In genomic region chr3:138960417-138960852, GRCh38 we compare ENCODE assay signal across 21 cellular contexts. TPM values are rescaled to one million over a fixed set of nuclear protein-coding genes. Genes with fewer than 3 reads are reported as not detected.
DNase-seq lines count a peak whose midpoint lies in the region; ATAC-seq lines count a peak whose summit lies in the region.
"Had no signal": no experiment of that assay in that cellular context is flagged by ENCODE, and none has a peak within 500 bp of the region (broad histone marks: within the 10 kb centered on the region; RNA-seq: fewer than 3 reads in every experiment).

No MANE protein-coding gene starts in this region.

- peak overlapping the region; percentile 45 for H3K23ac ChIP-seq in neuronal stem cell (ENCODE audit: low read depth, low read length, poor library complexity)

- no peaks in the 10 kb centered on the region for H3K36me3 Mint-ChIP-seq in central memory CD8-positive, alpha-beta T cell (ENCODE audit: insufficient read depth)
- H3K36me3 Mint-ChIP-seq: activated naive CD4-positive, alpha-beta T cell treated with anti-CD3 and anti-CD28 coated beads, Interleukin-2, amount 10 ng/mL, durations not matched to agents 7 days and 5 days had no signal

- H3K79me2 ChIP-seq in GM23248 (ENCODE audit: insufficient read depth) = no peaks in the 10 kb centered on the region

- no peak overlapping the region for H2BK5ac ChIP-seq in neuronal stem cell (ENCODE audit: low read length)

- H3K36me3 ChIP-seq in BLaER1 = no peaks in the 10 kb centered on the region
- no peaks in the 10 kb centered on the region for H3K36me3 ChIP-seq in GM23248 (ENCODE audit: low read depth)
- H3K36me3 ChIP-seq in neuronal stem cell (replicated peaks in 1 of 2; ENCODE audit: control insufficient read depth in 2 of 2, insufficient read depth in 2 of 2, low read length in 2 of 2) = no peaks in the 10 kb centered on the region

- WGBS in GM23248 (ENCODE audit: low coverage in 1 of 2, low lambda C conversion rate in 2 of 2, missing lambda C conversion rate in 2 of 2), 2 experiments = 6% methylated on average over 30 to 33 of the region's 36 CpGs
- WGBS in neuronal stem cell (ENCODE audit: extremely low coverage in 2 of 2, insufficient read length in 2 of 2, insufficient replicate concordance in 1 of 2), 2 donors = no CpG with 5 or more reads among the region's 36 CpGs

- H2AFZ ChIP-seq in GM23248 (peak overlapping the region; percentile 61), neuronal stem cell (ENCODE audit: low read length) (no peak overlapping the region)

- no peak overlapping the region for H4K91ac ChIP-seq in neuronal stem cell (ENCODE audit: low read depth, low read length, poor library complexity)

- no peak overlapping the region for H3K14ac ChIP-seq in neuronal stem cell (ENCODE audit: low read length)

- H2BK15ac ChIP-seq in neuronal stem cell (ENCODE audit: low read length) = peak overlapping the region; percentile 44

- peaks cover 14% of the 10 kb centered on the region for H3K4me1 ChIP-seq in BLaER1
- H3K4me1 ChIP-seq in GM23248 (ENCODE audit: insufficient read depth) = no peaks in the 10 kb centered on the region
- no peaks in the 10 kb centered on the region for H3K4me1 ChIP-seq in neuronal stem cell (ENCODE audit: control insufficient read depth in 2 of 2, insufficient read depth in 1 of 2, low read depth in 1 of 2, low read length in 2 of 2)

- peak overlapping the region; percentile 57 for H3K4me3 ChIP-seq in BLaER1
- peak overlapping the region; percentile 23 for H3K4me3 ChIP-seq in GM23248
- H3K4me3 ChIP-seq in neuronal stem cell (ENCODE audit: low read length in 2 of 2) = no peak overlapping the region
- H3K4me3 ChIP-seq: GM12878 had no signal

- H3F3A ChIP-seq in GM23248 (ENCODE audit: insufficient read depth) = no peaks in the 10 kb centered on the region

- no peak for ATAC-seq in central memory CD8-positive, alpha-beta T cell (replicated peaks; ENCODE audit: extremely low read depth, poor library complexity, severe bottlenecking)
- ATAC-seq in GM21529 (IDR thresholded peaks at IDR 0.05; ENCODE audit: unreplicated experiment) = no peak
- ATAC-seq: GM12878, Right ventricle myocardium inferior had no signal

- no peak overlapping the region for H3K4ac ChIP-seq in neuronal stem cell (ENCODE audit: low read length)

- no peak overlapping the region for H4K8ac ChIP-seq in neuronal stem cell (ENCODE audit: low read depth, low read length)

- H3K27ac ChIP-seq in BLaER1 (no peak overlapping the region), GM23248 (no peak overlapping the region), neuronal stem cell (replicated peaks; ENCODE audit: low read length) (no peak overlapping the region)
- H3K27ac ChIP-seq: C4-2B had no signal

- no peak for DNase-seq in GM23248
- DNase-seq in central memory CD8-positive, alpha-beta T cell (ENCODE audit: low spot score in 2 of 2) = no peak
- DNase-seq in neuronal stem cell (ENCODE audit: low spot score) = no peak
- no peak for DNase-seq in AML-193 (lab: John Stamatoyannopoulos, UW)
- DNase-seq in DMS53 treated with DMSO at 0.1 percent for 48 hours (lab: John Stamatoyannopoulos, UW; ENCODE audit: unreplicated experiment) = no peak
- no peak for DNase-seq in activated naive CD4-positive, alpha-beta T cell treated with anti-CD3 and anti-CD28 coated beads, Interleukin-2, amount 50 U/mL, for 16 hours
- DNase-seq: activated naive CD4-positive, alpha-beta T cell treated with anti-CD3 and anti-CD28 coated beads, Interleukin-2, amount 10 ng/mL, durations not matched to agents 7 days and 5 days; caudate nucleus; HCEC 1CT; NK-92 treated with Interleukin-12 subunit alpha and Interleukin-12 subunit beta, amount 100 ng/mL, for 24 hours; occipital lobe; T1000 had no signal

- peaks cover 25% of the 10 kb centered on the region for H3K9me3 ChIP-seq in BLaER1
- no peaks in the 10 kb centered on the region for H3K9me3 ChIP-seq in GM23248 (ENCODE audit: low read depth)
- H3K9me3 ChIP-seq in neuronal stem cell (replicated peaks in 1 of 2; ENCODE audit: control insufficient read depth in 2 of 2, insufficient read depth in 1 of 2, low read depth in 1 of 2, low read length in 2 of 2) = peaks cover 3% of the 10 kb centered on the region in 2 donors

- no peak overlapping the region for H2AK5ac ChIP-seq in neuronal stem cell (ENCODE audit: low read depth, low read length)

- no peak overlapping the region for H3K18ac ChIP-seq in neuronal stem cell (ENCODE audit: low read length)

- H3K27ac Mint-ChIP-seq in central memory CD8-positive, alpha-beta T cell (ENCODE audit: low read depth) = no peak overlapping the region
- H3K27ac Mint-ChIP-seq: activated CD4-positive, alpha-beta memory T cell treated with anti-CD3 and anti-CD28 coated beads for 36 hours; activated naive CD4-positive, alpha-beta T cell treated with anti-CD3 and anti-CD28 coated beads, Interleukin-2, amount 10 ng/mL, durations not matched to agents 7 days and 5 days had no signal

- H3K27me3 ChIP-seq in BLaER1 (peaks cover 3% of the 10 kb centered on the region; the same call in 1 of the 2 replicates), GM23248 (replicated peaks; ENCODE audit: insufficient read depth) (0 out of 2 replicates have a peak, but pooled peaks cover 8% of the 10 kb centered on the region), neuronal stem cell (ENCODE audit: control insufficient read depth in 3 of 3, insufficient read depth in 3 of 3, low read depth in 1 of 3, low read length in 3 of 3) (peaks cover 0 to 18% (median 0%) of the 10 kb centered on the region in 3 experiments)

- no peak overlapping the region for H2BK120ac ChIP-seq in neuronal stem cell (ENCODE audit: low read depth, low read length)

- H3K9me2 ChIP-seq in GM23248 (ENCODE audit: insufficient read depth) = no peaks in the 10 kb centered on the region

- no peak overlapping the region for H3K9ac ChIP-seq in BLaER1
- H3K9ac ChIP-seq in GM23248 = no peak overlapping the region
- peak overlapping the region; percentile 3 for H3K9ac ChIP-seq in neuronal stem cell (ENCODE audit: low read depth, low read length, poor library complexity)

- H3K4me2 ChIP-seq in BLaER1 (peak overlapping the region; percentile 88), GM23248 (ENCODE audit: unreplicated experiment) (peak overlapping the region; percentile 27), neuronal stem cell (ENCODE audit: insufficient read depth, low read length, poor library complexity, severe bottlenecking) (no peak overlapping the region)

- no peaks in the 10 kb centered on the region for H3K79me1 ChIP-seq in neuronal stem cell (ENCODE audit: low read depth, low read length)

- H3K9me3 Mint-ChIP-seq in central memory CD8-positive, alpha-beta T cell = peaks cover 6% of the 10 kb centered on the region
- H3K9me3 Mint-ChIP-seq: activated naive CD4-positive, alpha-beta T cell treated with anti-CD3 and anti-CD28 coated beads, Interleukin-2, amount 10 ng/mL, durations not matched to agents 7 days and 5 days had no signal

- H3K27me3 Mint-ChIP-seq in central memory CD8-positive, alpha-beta T cell = peaks cover 87% of the 10 kb centered on the region

- in situ Hi-C loops in GM23248 (cut with MboI) = no loop called here

- peaks cover 23% of the 10 kb centered on the region for H3K4me1 Mint-ChIP-seq in central memory CD8-positive, alpha-beta T cell

- H3K4me3 Mint-ChIP-seq in central memory CD8-positive, alpha-beta T cell = peak overlapping the region; percentile 2
- H3K4me3 Mint-ChIP-seq: activated CD4-positive, alpha-beta memory T cell treated with anti-CD3 and anti-CD28 coated beads for 36 hours; activated naive CD4-positive, alpha-beta T cell treated with anti-CD3 and anti-CD28 coated beads, Interleukin-2, amount 10 ng/mL, durations not matched to agents 7 days and 5 days had no signal

- H4K20me1 ChIP-seq in BLaER1 (no peaks in the 10 kb centered on the region), GM23248 (ENCODE audit: insufficient read depth) (no peaks in the 10 kb centered on the region)

- no peak overlapping the region for H2BK12ac ChIP-seq in neuronal stem cell (ENCODE audit: low read length)

RNA-seq across cellular contexts. Expression of gene FOXL2NB, which starts 13.4 kb away (rescaled TPM):
- 0.54 and 2.5 TPM in 2 replicates for total RNA-seq in GM23248 (2014; rRNA removed; shearing (Covaris generic))
- polyA plus RNA-seq in GM23248 (2016; fragmentation: Nextera tagmentation; extraction: Ambion mirVana) = 1.2 and 1.5 TPM in 2 replicates
- 0.01 TPM for polyA plus RNA-seq in neuronal stem cell (2013, experiment 1 of 2)
- not detected for polyA plus RNA-seq in neuronal stem cell (2013, experiment 2 of 2)
- total RNA-seq: activated CD4-positive, alpha-beta memory T cell treated with anti-CD3 and anti-CD28 coated beads for 36 hours; GM12878; mesenteric fat pad; Right ventricle myocardium inferior; subcutaneous adipose tissue had no signal
- polyA plus RNA-seq: GM12878 had no signal

RNA-seq across cellular contexts. Expression of gene FOXL2, which starts 13.5 kb away (rescaled TPM):
- 3.6 and 3.7 TPM in 2 replicates for total RNA-seq in GM23248 (2014; rRNA removed; shearing (Covaris generic))
- 0.71 and 0.85 TPM in 2 replicates for polyA plus RNA-seq in GM23248 (2016; fragmentation: Nextera tagmentation; extraction: Ambion mirVana)
- polyA plus RNA-seq in neuronal stem cell (2013, experiment 1 of 2) = 0.04 TPM
- polyA plus RNA-seq in neuronal stem cell (2013, experiment 2 of 2) = 0.04 TPM
- total RNA-seq: activated CD4-positive, alpha-beta memory T cell treated with anti-CD3 and anti-CD28 coated beads for 36 hours; GM12878; mesenteric fat pad; occipital lobe; Right ventricle myocardium inferior; subcutaneous adipose tissue had no signal
- polyA plus RNA-seq: GM12878 had no signal

RNA-seq across cellular contexts. Expression of gene PRR23A, which starts 45.6 kb away (rescaled TPM):
- not detected in 2 replicates for total RNA-seq in GM23248 (2014; rRNA removed; shearing (Covaris generic))
- not detected in 2 replicates for polyA plus RNA-seq in GM23248 (2016; fragmentation: Nextera tagmentation; extraction: Ambion mirVana)
- polyA plus RNA-seq in neuronal stem cell (2013, experiment 1 of 2) = not detected
- not detected for polyA plus RNA-seq in neuronal stem cell (2013, experiment 2 of 2)
- total RNA-seq: activated CD4-positive, alpha-beta memory T cell treated with anti-CD3 and anti-CD28 coated beads for 36 hours; frontal cortex; GM12878; mesenteric fat pad; occipital lobe; Right ventricle myocardium inferior; subcutaneous adipose tissue had no signal
- polyA plus RNA-seq: GM12878 had no signal

Comparison
In these comparisons a context has a peak if more than half of its experiments do, and no peak if none do; other contexts are left out.
1. H3K4me3 ChIP-seq: peak in BLaER1 (single experiment) and GM23248 (single experiment); none in neuronal stem cell (0 of 2).